In genomic region chrX:71177327-71177726, GRCh38 we compare ENCODE assay signal across 20 cellular contexts. TPM values are rescaled to one million over a fixed set of nuclear protein-coding genes. Genes with fewer than 3 reads are reported as not detected.
"Had no signal": no experiment of that assay in that cellular context is flagged by ENCODE, and none has a peak within 500 bp of the region (broad histone marks: within the 10 kb centered on the region; RNA-seq: fewer than 3 reads in every experiment).

No MANE protein-coding gene starts in this region.

- H3K27me3 Mint-ChIP-seq: activated CD4-positive, alpha-beta T cell treated with anti-CD3 and anti-CD28 coated beads, Interleukin-2, amount 10 ng/mL, durations not matched to agents 7 days and 5 days; activated naive CD4-positive, alpha-beta T cell treated with anti-CD3 and anti-CD28 coated beads, Interleukin-2, amount 10 ng/mL, durations not matched to agents 7 days and 5 days; activated naive CD8-positive, alpha-beta T cell treated with anti-CD3 and anti-CD28 coated beads, Interleukin-2, amount 50 U/mL, for 24 hours; effector memory CD8-positive, alpha-beta T cell; naive thymus-derived CD4-positive, alpha-beta T cell had no signal

- DNase-seq: activated CD4-positive, alpha-beta T cell treated with anti-CD3 and anti-CD28 coated beads, Interleukin-2, amount 10 ng/mL, durations not matched to agents 7 days and 5 days; activated CD8-positive, alpha-beta memory T cell treated with anti-CD3 and anti-CD28 coated beads, Interleukin-2, amount 50 U/mL, for 4 hours; activated effector memory CD4-positive, alpha-beta T cell treated with Interleukin-2 at 50 U/mL for 16 hours; activated naive CD4-positive, alpha-beta T cell treated with anti-CD3 and anti-CD28 coated beads, Interleukin-2, amount 10 ng/mL, durations not matched to agents 7 days and 5 days; activated naive CD8-positive, alpha-beta T cell treated with anti-CD3 and anti-CD28 coated beads, Interleukin-2, amount 50 U/mL, for 24 hours; activated T-cell treated with anti-CD3 and anti-CD28 coated beads, Interleukin-2, amount 50 U/mL, for 4 hours; dermis blood vessel endothelial cell; effector memory CD8-positive, alpha-beta T cell; gastrocnemius medialis; heart left ventricle; left ventricle myocardium superior; naive thymus-derived CD4-positive, alpha-beta T cell; pancreas; sigmoid colon; spleen; stimulated activated naive B cell treated with anti-CD40 and anti-IgM and Interleukin-4, amounts not matched to agents 10 μg/mL and 1 μg/mL and 100 μg/mL, for 72 hours had no signal

- H3K4me3 ChIP-seq: gastrocnemius medialis, heart left ventricle, pancreas, sigmoid colon, spleen had no signal

- H3K27ac Mint-ChIP-seq: activated CD4-positive, alpha-beta T cell treated with anti-CD3 and anti-CD28 coated beads, Interleukin-2, amount 10 ng/mL, durations not matched to agents 7 days and 5 days; activated naive CD4-positive, alpha-beta T cell treated with anti-CD3 and anti-CD28 coated beads, Interleukin-2, amount 10 ng/mL, durations not matched to agents 7 days and 5 days; activated naive CD8-positive, alpha-beta T cell treated with anti-CD3 and anti-CD28 coated beads, Interleukin-2, amount 50 U/mL, for 24 hours; stimulated activated naive B cell treated with anti-CD40 and anti-IgM and Interleukin-4, amounts not matched to agents 10 μg/mL and 1 μg/mL and 100 μg/mL, for 72 hours; T-helper 1 cell treated with Interleukin-12 subunit alpha and Interleukin-12 subunit beta and Interleukin-4 antibody, amounts not matched to agents 30 μg/mL and 1 μg/mL, for 36 hours had no signal

- H3K27me3 ChIP-seq: gastrocnemius medialis, pancreas, sigmoid colon, spleen had no signal

- H3K27ac ChIP-seq: gastrocnemius medialis, heart left ventricle, pancreas, sigmoid colon had no signal

- ATAC-seq: activated CD4-positive, CD25-positive, alpha-beta regulatory T cell treated with anti-CD3 and anti-CD28 coated beads, Interleukin-2, amount 50 U/mL, for 24 hours; activated naive CD8-positive, alpha-beta T cell treated with anti-CD3 and anti-CD28 coated beads, Interleukin-2, amount 50 U/mL, for 24 hours; activated T-cell treated with anti-CD3 and anti-CD28 coated beads, Interleukin-2, amount 50 U/mL, for 4 hours; effector memory CD8-positive, alpha-beta T cell; gastrocnemius medialis; heart left ventricle; left ventricle myocardium superior; naive thymus-derived CD4-positive, alpha-beta T cell; pancreas; stimulated activated naive B cell treated with anti-CD40 and anti-IgM and Interleukin-4, amounts not matched to agents 10 μg/mL and 1 μg/mL and 100 μg/mL, for 72 hours had no signal

- H3K4me1 ChIP-seq: gastrocnemius medialis, pancreas had no signal

- FAIRE-seq: pancreas had no signal

- H3K36me3 ChIP-seq: gastrocnemius medialis, heart left ventricle, pancreas, sigmoid colon had no signal

- H3K9me3 Mint-ChIP-seq: activated CD4-positive, alpha-beta T cell treated with anti-CD3 and anti-CD28 coated beads, Interleukin-2, amount 10 ng/mL, durations not matched to agents 7 days and 5 days; activated naive CD4-positive, alpha-beta T cell treated with anti-CD3 and anti-CD28 coated beads, Interleukin-2, amount 10 ng/mL, durations not matched to agents 7 days and 5 days; activated naive CD8-positive, alpha-beta T cell treated with anti-CD3 and anti-CD28 coated beads, Interleukin-2, amount 50 U/mL, for 24 hours; activated T-cell treated with anti-CD3 and anti-CD28 coated beads, Interleukin-2, amount 50 U/mL, for 4 hours; effector memory CD8-positive, alpha-beta T cell; naive thymus-derived CD4-positive, alpha-beta T cell; stimulated activated naive B cell treated with anti-CD40 and anti-IgM and Interleukin-4, amounts not matched to agents 10 μg/mL and 1 μg/mL and 100 μg/mL, for 72 hours; T-helper 1 cell treated with Interleukin-12 subunit alpha and Interleukin-12 subunit beta and Interleukin-4 antibody, amounts not matched to agents 30 μg/mL and 1 μg/mL, for 36 hours had no signal

- H3K4me3 Mint-ChIP-seq: activated CD4-positive, alpha-beta T cell treated with anti-CD3 and anti-CD28 coated beads, Interleukin-2, amount 10 ng/mL, durations not matched to agents 7 days and 5 days; activated naive CD4-positive, alpha-beta T cell treated with anti-CD3 and anti-CD28 coated beads, Interleukin-2, amount 10 ng/mL, durations not matched to agents 7 days and 5 days; activated naive CD8-positive, alpha-beta T cell treated with anti-CD3 and anti-CD28 coated beads, Interleukin-2, amount 50 U/mL, for 24 hours; activated T-cell treated with anti-CD3 and anti-CD28 coated beads, Interleukin-2, amount 50 U/mL, for 4 hours; effector memory CD8-positive, alpha-beta T cell; naive thymus-derived CD4-positive, alpha-beta T cell; stimulated activated naive B cell treated with anti-CD40 and anti-IgM and Interleukin-4, amounts not matched to agents 10 μg/mL and 1 μg/mL and 100 μg/mL, for 72 hours; T-helper 1 cell treated with Interleukin-12 subunit alpha and Interleukin-12 subunit beta and Interleukin-4 antibody, amounts not matched to agents 30 μg/mL and 1 μg/mL, for 36 hours had no signal

- H3K9me3 ChIP-seq: gastrocnemius medialis, heart left ventricle, pancreas, sigmoid colon, spleen had no signal

RNA-seq across cellular contexts. Expression of gene GJB1, which starts 45.7 kb away (rescaled TPM):
- total RNA-seq: activated CD4-positive, alpha-beta T cell treated with anti-CD3 and anti-CD28 coated beads, Interleukin-2, amount 10 ng/mL, durations not matched to agents 7 days and 5 days; activated T-cell treated with anti-CD3 and anti-CD28 coated beads, Interleukin-2, amount 50 U/mL, for 4 hours; chondrocyte; dermis blood vessel endothelial cell; heart left ventricle; kidney epithelial cell; left ventricle myocardium superior; naive thymus-derived CD4-positive, alpha-beta T cell; sigmoid colon; spleen had no signal
- polyA plus RNA-seq: heart left ventricle; naive thymus-derived CD4-positive, alpha-beta T cell; spleen had no signal
